Comparison of ENCODE assay signal across 11 cellular contexts in the genomic region with DNA sequence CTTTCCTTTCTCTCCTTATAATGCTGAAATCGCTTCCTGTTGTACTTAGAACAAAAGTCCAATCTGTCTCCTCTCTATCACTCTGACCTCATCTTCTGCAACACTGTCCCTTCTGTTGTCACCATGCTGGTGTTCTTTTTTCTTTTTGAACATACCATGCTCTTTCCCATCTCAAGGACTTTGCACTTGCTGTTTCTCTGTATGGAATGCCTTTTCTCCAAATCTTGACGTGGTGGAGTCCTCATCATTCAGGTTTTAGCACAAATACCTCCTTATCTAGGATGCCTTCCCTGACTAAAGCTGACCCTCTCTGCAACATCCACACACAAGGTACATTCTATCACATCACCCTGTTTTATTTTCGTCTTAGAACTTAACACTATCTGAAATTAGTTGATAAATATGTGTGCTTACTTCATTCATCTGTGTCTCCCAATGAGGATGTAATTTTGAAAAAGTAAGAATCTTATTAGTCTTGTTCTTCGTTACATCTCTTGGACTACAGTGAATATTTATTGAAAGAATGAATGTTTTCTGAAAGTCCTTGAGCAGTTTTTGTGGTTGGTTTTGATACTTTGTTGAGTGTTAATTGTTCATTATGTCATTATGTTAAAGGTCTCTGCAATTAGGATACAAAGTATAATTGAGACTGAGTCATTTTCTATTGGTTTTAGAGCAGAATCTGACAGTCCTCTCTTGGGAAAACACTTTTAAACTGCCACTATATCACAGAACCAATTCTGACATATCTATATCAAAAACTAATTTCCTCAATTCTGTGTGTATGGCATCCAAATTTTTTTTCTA.
A peak's percentile ranks its signal among the peaks of the same experiment; 100 is the strongest.
DNase-seq lines count a peak whose midpoint lies in the region; ATAC-seq and TF ChIP-seq lines count a peak whose summit lies in the region.
"Had no signal": no experiment of that assay in that cellular context is flagged by ENCODE, and none has a peak within 500 bp of the region (broad histone marks: within the 10 kb centered on the region; RNA-seq: fewer than 3 reads in every experiment).

No MANE protein-coding gene starts in this region.

- H3K27ac Mint-ChIP-seq in osteocyte (ENCODE audit: unreplicated experiment) (peak overlapping the region; percentile 73), progenitor cell of endocrine pancreas (no peak overlapping the region)

- 0 out of 2 replicates have a peak, but pooled peaks cover 6% of the 10 kb centered on the region for H3F3A ChIP-seq in Loucy (ENCODE audit: low read depth)

- no peak for TF ChIP-seq CTCF in GM12865 (IDR thresholded peaks at IDR 0.05; ENCODE audit: insufficient read depth, low read depth, low read length, missing control alignments)
- TF ChIP-seq CTCF in Loucy (conservative IDR thresholded peaks at IDR 0.05; ENCODE audit: low read length), result no peak
- TF ChIP-seq CTCF in ascending aorta (IDR thresholded peaks at IDR 0.05), result no peak
- no peak for TF ChIP-seq CTCF in osteocyte (IDR thresholded peaks at IDR 0.05)
- no peak for TF ChIP-seq CTCF in progenitor cell of endocrine pancreas (IDR thresholded peaks at IDR 0.05; ENCODE audit: unreplicated experiment)

- H3K9me2 ChIP-seq in Loucy (replicated peaks; ENCODE audit: low read depth, low read length), result no peaks in the 10 kb centered on the region

- H3K36me3 Mint-ChIP-seq in osteocyte (ENCODE audit: unreplicated experiment), result no peaks in the 10 kb centered on the region
- no peaks in the 10 kb centered on the region for H3K36me3 Mint-ChIP-seq in progenitor cell of endocrine pancreas (ENCODE audit: insufficient read depth)

- no peak overlapping the region for H3K4me3 ChIP-seq in GM12865 (ENCODE audit: low read depth, low read length)
- H3K4me3 ChIP-seq in Loucy (ENCODE audit: low read length, poor library complexity, severe bottlenecking), result peak overlapping the region; percentile 51
- no peak overlapping the region for H3K4me3 ChIP-seq in ascending aorta

- H3K9ac ChIP-seq in Loucy (ENCODE audit: low read depth, low read length, poor library complexity, severe bottlenecking), result peak overlapping the region; percentile 50

- intact Hi-C loops in ascending aorta (cut with DNase I), result loop anchor here (2.0 kb wide), 1 partner anchor 14 kb away; no protein-coding TSS in a partner anchor

- no peaks in the 10 kb centered on the region for H3K9me3 ChIP-seq in Loucy (ENCODE audit: insufficient read depth, low read depth, low read length)
- H3K9me3 ChIP-seq in ascending aorta, result no peaks in the 10 kb centered on the region

- no peaks in the 10 kb centered on the region for H3K27me3 ChIP-seq in Loucy (ENCODE audit: insufficient read depth, low read length, poor library complexity, severe bottlenecking)
- no peaks in the 10 kb centered on the region for H3K27me3 ChIP-seq in ascending aorta

- peaks cover 28% of the 10 kb centered on the region for H3K4me1 Mint-ChIP-seq in osteocyte (ENCODE audit: unreplicated experiment)
- H3K4me1 Mint-ChIP-seq in progenitor cell of endocrine pancreas (ENCODE audit: low read depth), result no peaks in the 10 kb centered on the region

- H3K36me3 ChIP-seq in Loucy (ENCODE audit: insufficient read depth, low read length), result no peaks in the 10 kb centered on the region
- H3K36me3 ChIP-seq in ascending aorta, result no peaks in the 10 kb centered on the region

- H3K4me3 Mint-ChIP-seq in osteocyte (ENCODE audit: unreplicated experiment), result no peak overlapping the region
- H3K4me3 Mint-ChIP-seq in progenitor cell of endocrine pancreas (ENCODE audit: low read depth), result no peak overlapping the region

- H3K4me2 ChIP-seq in Loucy (ENCODE audit: low read depth, low read length, poor library complexity, severe bottlenecking), result peak overlapping the region; percentile 70

- no peaks in the 10 kb centered on the region for H3K79me2 ChIP-seq in Loucy (ENCODE audit: insufficient read depth, low read length)

- H3K4me1 ChIP-seq in Loucy (ENCODE audit: insufficient read depth, low read length, poor library complexity, severe bottlenecking), result peaks cover 55% of the 10 kb centered on the region
- peaks cover 0 to 16% of the 10 kb centered on the region in 2 donors for H3K4me1 ChIP-seq in ascending aorta

- no peaks in the 10 kb centered on the region for H3K27me3 Mint-ChIP-seq in osteocyte (ENCODE audit: unreplicated experiment)
- no peaks in the 10 kb centered on the region for H3K27me3 Mint-ChIP-seq in progenitor cell of endocrine pancreas

- no peak overlapping the region for H2AFZ ChIP-seq in Loucy (ENCODE audit: low read length)

- H4K20me1 ChIP-seq in Loucy (ENCODE audit: insufficient read depth, low read length, poor library complexity, severe bottlenecking), result no peaks in the 10 kb centered on the region

- no peaks in the 10 kb centered on the region for H3K9me3 Mint-ChIP-seq in osteocyte (ENCODE audit: unreplicated experiment)
- H3K9me3 Mint-ChIP-seq in progenitor cell of endocrine pancreas (ENCODE audit: low read depth), result no peaks in the 10 kb centered on the region

- DNase-seq in GM12865 (ENCODE audit: low read depth), result peak; percentile 19
- DNase-seq in ascending aorta (ENCODE audit: low spot score in 2 of 2), result no peak
- DNase-seq in osteocyte (ENCODE audit: extremely low spot score, unreplicated experiment), result no peak
- DNase-seq in effector CD8-positive, alpha-beta T cell (lab: John Stamatoyannopoulos, UW), result no peak
- no peak for DNase-seq in GM19238 (ENCODE audit: insufficient read length, low spot score)
- no peak for DNase-seq in progenitor cell of endocrine pancreas (ENCODE audit: low spot score, unreplicated experiment)
- DNase-seq: activated gamma-delta T cell treated with Interleukin-2 at 50 U/mL for 16 hours, NCI-H524 treated with DMSO at 0.1 percent for 48 hours, posterior cingulate gyrus had no signal

- ATAC-seq in HG02763 (IDR thresholded peaks at IDR 0.05; ENCODE audit: unreplicated experiment), result no peak

- peak overlapping the region; percentile 80 to 89 for H3K27ac ChIP-seq in ascending aorta
